ENCODE assay signal across 11 cellular contexts in the genomic region with DNA sequence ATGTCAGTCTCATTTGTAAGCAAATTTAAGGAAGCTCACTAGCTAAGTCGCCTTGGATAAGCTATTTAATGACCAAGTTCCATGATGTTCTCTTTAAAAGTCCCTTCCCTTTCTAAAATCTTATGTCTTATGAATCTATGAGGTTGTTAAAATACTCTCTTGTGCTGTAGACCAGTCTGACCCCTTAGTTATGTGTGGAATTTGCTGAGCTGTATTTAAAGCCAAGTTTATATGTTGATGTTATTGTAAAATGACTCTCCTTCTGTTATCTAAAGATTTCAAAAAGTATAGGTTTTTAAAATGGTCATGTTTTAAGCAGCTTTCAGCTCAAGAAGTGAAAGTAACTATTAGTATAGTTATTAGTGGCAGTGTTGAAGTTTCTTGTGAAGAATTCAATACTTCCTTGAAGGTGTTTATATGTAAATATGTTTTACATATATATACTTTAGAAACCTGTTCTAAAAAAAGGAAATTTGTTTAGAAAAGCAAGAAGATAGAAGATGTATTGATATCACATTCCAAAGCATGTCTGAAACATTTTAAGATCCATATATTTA.
DNase-seq lines count a peak whose midpoint lies in the region; ATAC-seq and TF ChIP-seq lines count a peak whose summit lies in the region.
"Had no signal": no experiment of that assay in that cellular context is flagged by ENCODE, and none has a peak within 500 bp of the region (broad histone marks: within the 10 kb centered on the region; RNA-seq: fewer than 3 reads in every experiment).

No MANE protein-coding gene starts in this region.

- H3K36me3 Mint-ChIP-seq in activated naive CD4-positive, alpha-beta T cell treated with anti-CD3 and anti-CD28 coated beads, Interleukin-2, amount 50 U/mL, for 24 hours, result peaks cover 14% of the 10 kb centered on the region
- peaks cover 4% of the 10 kb centered on the region for H3K36me3 Mint-ChIP-seq in chondrocyte (ENCODE audit: low read depth)
- peaks cover 38% of the 10 kb centered on the region for H3K36me3 Mint-ChIP-seq in stimulated activated memory B cell treated with anti-CD40 and anti-IgM and Interleukin-4, amounts not matched to agents 10 μg/mL and 1 μg/mL and 100 μg/mL, for 72 hours

- DNase-seq in activated naive CD4-positive, alpha-beta T cell (lab: John Stamatoyannopoulos, UW), result no peak
- no peak for DNase-seq in chondrocyte (ENCODE audit: low spot score)
- DNase-seq in NCI-H526 treated with DMSO at 0.1 percent for 48 hours (lab: John Stamatoyannopoulos, UW), result no peak
- no peak for DNase-seq in hippocampal formation (lab: John Stamatoyannopoulos, UW)
- no peak for DNase-seq in occipital lobe (lab: John Stamatoyannopoulos, UW)
- DNase-seq: COR-L47, NCI-H2029 treated with DMSO at 0.1 percent for 48 hours, posterior cingulate gyrus had no signal

- H3K4me3 Mint-ChIP-seq in activated naive CD4-positive, alpha-beta T cell treated with anti-CD3 and anti-CD28 coated beads, Interleukin-2, amount 50 U/mL, for 24 hours, result no peak overlapping the region
- peak overlapping the region; percentile 26 for H3K4me3 Mint-ChIP-seq in chondrocyte (ENCODE audit: unreplicated experiment)
- H3K4me3 Mint-ChIP-seq in stimulated activated memory B cell treated with anti-CD40 and anti-IgM and Interleukin-4, amounts not matched to agents 10 μg/mL and 1 μg/mL and 100 μg/mL, for 72 hours, result no peak overlapping the region

- H3K27ac Mint-ChIP-seq in activated naive CD4-positive, alpha-beta T cell treated with anti-CD3 and anti-CD28 coated beads, Interleukin-2, amount 50 U/mL, for 24 hours, result peak overlapping the region; percentile 98
- peak overlapping the region; percentile 85 for H3K27ac Mint-ChIP-seq in chondrocyte (ENCODE audit: unreplicated experiment)
- peak overlapping the region; percentile 80 for H3K27ac Mint-ChIP-seq in stimulated activated memory B cell treated with anti-CD40 and anti-IgM and Interleukin-4, amounts not matched to agents 10 μg/mL and 1 μg/mL and 100 μg/mL, for 72 hours

- H3K27me3 Mint-ChIP-seq in activated naive CD4-positive, alpha-beta T cell treated with anti-CD3 and anti-CD28 coated beads, Interleukin-2, amount 50 U/mL, for 24 hours, result no peaks in the 10 kb centered on the region
- no peaks in the 10 kb centered on the region for H3K27me3 Mint-ChIP-seq in chondrocyte (ENCODE audit: low read depth)
- no peaks in the 10 kb centered on the region for H3K27me3 Mint-ChIP-seq in stimulated activated memory B cell treated with anti-CD40 and anti-IgM and Interleukin-4, amounts not matched to agents 10 μg/mL and 1 μg/mL and 100 μg/mL, for 72 hours

- no peak for TF ChIP-seq CTCF in chondrocyte (IDR thresholded peaks at IDR 0.05)

- H3K9me3 Mint-ChIP-seq in activated naive CD4-positive, alpha-beta T cell treated with anti-CD3 and anti-CD28 coated beads, Interleukin-2, amount 50 U/mL, for 24 hours, result no peaks in the 10 kb centered on the region
- H3K9me3 Mint-ChIP-seq in chondrocyte (ENCODE audit: low read depth), result no peaks in the 10 kb centered on the region
- no peaks in the 10 kb centered on the region for H3K9me3 Mint-ChIP-seq in stimulated activated memory B cell treated with anti-CD40 and anti-IgM and Interleukin-4, amounts not matched to agents 10 μg/mL and 1 μg/mL and 100 μg/mL, for 72 hours

- peaks cover 70% of the 10 kb centered on the region for H3K4me1 Mint-ChIP-seq in activated naive CD4-positive, alpha-beta T cell treated with anti-CD3 and anti-CD28 coated beads, Interleukin-2, amount 50 U/mL, for 24 hours
- peaks cover 28% of the 10 kb centered on the region for H3K4me1 Mint-ChIP-seq in chondrocyte (ENCODE audit: low read depth)
- H3K4me1 Mint-ChIP-seq in stimulated activated memory B cell treated with anti-CD40 and anti-IgM and Interleukin-4, amounts not matched to agents 10 μg/mL and 1 μg/mL and 100 μg/mL, for 72 hours, result peaks cover 53% of the 10 kb centered on the region

- peak; percentile 44 for ATAC-seq in HG03469 (IDR thresholded peaks at IDR 0.05; ENCODE audit: unreplicated experiment)
- ATAC-seq in stimulated activated memory B cell treated with anti-CD40 and anti-IgM and Interleukin-4, amounts not matched to agents 10 μg/mL and 1 μg/mL and 100 μg/mL, for 72 hours, result no peak
